In genomic region chr1:43592974-43593683, GRCh38 we compare ENCODE assay signal across 23 cellular contexts. TPM values are rescaled to one million over a fixed set of nuclear protein-coding genes. Genes with fewer than 3 reads are reported as not detected.
DNase-seq lines count a peak whose midpoint lies in the region; ATAC-seq, FAIRE-seq and TF ChIP-seq lines count a peak whose summit lies in the region.
"Had no signal": no experiment of that assay in that cellular context is flagged by ENCODE, and none has a peak within 500 bp of the region (broad histone marks: within the 10 kb centered on the region; RNA-seq: fewer than 3 reads in every experiment).

No MANE protein-coding gene starts in this region.

- intact Hi-C loops in CD8-positive, alpha-beta T cell (cut with DNase I, micrococcal nuclease), result no loop called here

- H3K36me3 Mint-ChIP-seq in astrocyte (ENCODE audit: low read depth, unreplicated experiment) (peaks cover 16% of the 10 kb centered on the region), glutamatergic neuron (ENCODE audit: unreplicated experiment) (peaks cover 5% of the 10 kb centered on the region), T-cell (no peaks in the 10 kb centered on the region)
- no peaks in the 10 kb centered on the region for H3K36me3 Mint-ChIP-seq in CD8-positive, alpha-beta T cell
- no peaks in the 10 kb centered on the region for H3K36me3 Mint-ChIP-seq in activated naive CD8-positive, alpha-beta T cell treated with anti-CD3 and anti-CD28 coated beads, Interleukin-2, amount 50 U/mL, for 24 hours (ENCODE audit: low read depth)
- H3K36me3 Mint-ChIP-seq: CD4-positive, CD25-positive, alpha-beta regulatory T cell; IgD-negative memory B cell had no signal

- CTCF ChIA-PET in T-cell (lab: Charles Lee), result no interaction called here
- CTCF ChIA-PET in CD8-positive, alpha-beta T cell (lab: Charles Lee), result no interaction called here

- H4K91ac ChIP-seq in neuronal stem cell (ENCODE audit: low read depth, low read length, poor library complexity), result no peak overlapping the region

- H3K9me2 ChIP-seq in MM.1S (replicated peaks; ENCODE audit: insufficient read depth, low read length), result no peaks in the 10 kb centered on the region

- no peak overlapping the region for H2BK15ac ChIP-seq in neuronal stem cell (ENCODE audit: low read length)

- H2BK5ac ChIP-seq in neuronal stem cell (ENCODE audit: low read length), result peak overlapping the region; percentile 15

- TF ChIP-seq CTCF in MM.1S (IDR thresholded peaks at IDR 0.05; ENCODE audit: low read length) (no peak), astrocyte (IDR thresholded peaks at IDR 0.05; ENCODE audit: insufficient read depth, low read depth, low read length) (no peak), glutamatergic neuron (IDR thresholded peaks at IDR 0.05; ENCODE audit: partially characterized antibody, unreplicated experiment) (no peak)
- TF ChIP-seq CTCF in CD8-positive, alpha-beta T cell (IDR thresholded peaks at IDR 0.05), result no peak

- H3K36me3 ChIP-seq in MM.1S (replicated peaks; ENCODE audit: insufficient read depth, low read length) (no peaks in the 10 kb centered on the region), astrocyte (ENCODE audit: insufficient read depth, low read length) (peaks cover 3% of the 10 kb centered on the region), neuronal stem cell (replicated peaks in 1 of 2; ENCODE audit: control insufficient read depth in 2 of 2, insufficient read depth in 2 of 2, low read length in 2 of 2) (peaks cover 62 to 77% of the 10 kb centered on the region in 2 donors)
- H3K36me3 ChIP-seq in CD8-positive, alpha-beta T cell (ENCODE audit: insufficient read depth, low read length), result no peaks in the 10 kb centered on the region
- H3K36me3 ChIP-seq: BE2C had no signal

- no peak overlapping the region for H3K9ac ChIP-seq in MM.1S (ENCODE audit: low read length)
- no peak overlapping the region for H3K9ac ChIP-seq in astrocyte (ENCODE audit: low read length)
- peak overlapping the region; percentile 17 for H3K9ac ChIP-seq in neuronal stem cell (ENCODE audit: low read depth, low read length, poor library complexity)
- H3K9ac ChIP-seq: GM23248 had no signal

- no peak overlapping the region for H3K18ac ChIP-seq in neuronal stem cell (ENCODE audit: low read length)

- H3K4me1 Mint-ChIP-seq in astrocyte (ENCODE audit: low read depth, unreplicated experiment), result no peaks in the 10 kb centered on the region
- peaks cover 12% of the 10 kb centered on the region for H3K4me1 Mint-ChIP-seq in glutamatergic neuron (ENCODE audit: low read depth, unreplicated experiment)
- H3K4me1 Mint-ChIP-seq in T-cell, result no peaks in the 10 kb centered on the region
- no peaks in the 10 kb centered on the region for H3K4me1 Mint-ChIP-seq in CD8-positive, alpha-beta T cell (ENCODE audit: low read depth)
- H3K4me1 Mint-ChIP-seq in activated naive CD8-positive, alpha-beta T cell treated with anti-CD3 and anti-CD28 coated beads, Interleukin-2, amount 50 U/mL, for 24 hours, result no peaks in the 10 kb centered on the region
- H3K4me1 Mint-ChIP-seq: CD4-positive, CD25-positive, alpha-beta regulatory T cell had no signal

- H3K4me3 Mint-ChIP-seq in astrocyte (ENCODE audit: unreplicated experiment), result no peak overlapping the region
- H3K4me3 Mint-ChIP-seq in glutamatergic neuron (ENCODE audit: unreplicated experiment), result no peak overlapping the region
- H3K4me3 Mint-ChIP-seq in T-cell, result no peak overlapping the region
- no peak overlapping the region for H3K4me3 Mint-ChIP-seq in CD8-positive, alpha-beta T cell
- H3K4me3 Mint-ChIP-seq in activated naive CD8-positive, alpha-beta T cell treated with anti-CD3 and anti-CD28 coated beads, Interleukin-2, amount 50 U/mL, for 24 hours, result no peak overlapping the region
- H3K4me3 Mint-ChIP-seq: CD4-positive, CD25-positive, alpha-beta regulatory T cell; IgD-negative memory B cell had no signal

- WGBS in neuronal stem cell (ENCODE audit: extremely low coverage in 2 of 2, insufficient read length in 2 of 2, insufficient replicate concordance in 1 of 2), 2 donors, result no CpG with 5 or more reads among the region's 16 CpGs

- no peaks in the 10 kb centered on the region for H3K4me1 ChIP-seq in MM.1S (ENCODE audit: low read length)
- no peaks in the 10 kb centered on the region for H3K4me1 ChIP-seq in astrocyte (ENCODE audit: insufficient read depth, low read length)
- H3K4me1 ChIP-seq in neuronal stem cell (ENCODE audit: control insufficient read depth in 2 of 2, insufficient read depth in 1 of 2, low read depth in 1 of 2, low read length in 2 of 2), result no peaks in the 10 kb centered on the region
- no peaks in the 10 kb centered on the region for H3K4me1 ChIP-seq in CD8-positive, alpha-beta T cell (ENCODE audit: insufficient read depth, low read length)
- H3K4me1 ChIP-seq: BE2C, Caco-2 had no signal

- H2AFZ ChIP-seq in MM.1S (ENCODE audit: low read length) (peak overlapping the region; percentile 39; the same call in 1 of the 2 replicates), astrocyte (ENCODE audit: low read depth, low read length) (no peak overlapping the region), neuronal stem cell (ENCODE audit: low read length) (no peak overlapping the region)
- H2AFZ ChIP-seq: GM23248 had no signal

- no peak for DNase-seq in MM.1S
- no peak for DNase-seq in astrocyte (ENCODE audit: low read depth)
- DNase-seq in glutamatergic neuron, result no peak
- DNase-seq in neuronal stem cell (ENCODE audit: low spot score), result no peak
- DNase-seq in T-cell, result no peak
- no peak for DNase-seq in CD8-positive, alpha-beta T cell
- no peak for DNase-seq in activated naive CD8-positive, alpha-beta T cell treated with anti-CD3 and anti-CD28 coated beads, Interleukin-2, amount 50 U/mL, for 24 hours
- no peak for DNase-seq in activated CD4-positive, alpha-beta T cell treated with anti-CD3 and anti-CD28 coated beads, Interleukin-2, amount 50 U/mL, for 1 hour
- DNase-seq: ACHN; BE2C; C1 segment of cervical spinal cord; Caco-2; CD4-positive, CD25-positive, alpha-beta regulatory T cell; GM23248; HCEC 1CT had no signal

- peak overlapping the region; percentile 66 for H3K23ac ChIP-seq in neuronal stem cell (ENCODE audit: low read depth, low read length, poor library complexity)

- H3K27me3 Mint-ChIP-seq in astrocyte (ENCODE audit: low read depth, unreplicated experiment) (no peaks in the 10 kb centered on the region), glutamatergic neuron (ENCODE audit: unreplicated experiment) (peaks cover 9% of the 10 kb centered on the region), T-cell (peaks cover 0 to 2% of the 10 kb centered on the region in 2 donors)
- H3K27me3 Mint-ChIP-seq in CD8-positive, alpha-beta T cell (ENCODE audit: low read depth), result no peaks in the 10 kb centered on the region
- H3K27me3 Mint-ChIP-seq in activated naive CD8-positive, alpha-beta T cell treated with anti-CD3 and anti-CD28 coated beads, Interleukin-2, amount 50 U/mL, for 24 hours, result no peaks in the 10 kb centered on the region

- H3K79me1 ChIP-seq in neuronal stem cell (ENCODE audit: low read depth, low read length), result peaks cover 11% of the 10 kb centered on the region

- no peak overlapping the region for H2BK120ac ChIP-seq in neuronal stem cell (ENCODE audit: low read depth, low read length)

- no peak for ATAC-seq in T-cell (replicated peaks in 1 of 4)
- no peak for ATAC-seq in CD8-positive, alpha-beta T cell
- no peak for ATAC-seq in activated naive CD8-positive, alpha-beta T cell treated with anti-CD3 and anti-CD28 coated beads, Interleukin-2, amount 50 U/mL, for 24 hours

- H3K27ac ChIP-seq in MM.1S (ENCODE audit: low read length) (no peak overlapping the region), astrocyte (ENCODE audit: low read depth, low read length) (no peak overlapping the region), neuronal stem cell (replicated peaks; ENCODE audit: low read length) (no peak overlapping the region)
- H3K27ac ChIP-seq in CD8-positive, alpha-beta T cell (ENCODE audit: low read depth, low read length), result no peak overlapping the region
- H3K27ac ChIP-seq: GM23248, HL-60 had no signal

- H2AK5ac ChIP-seq in neuronal stem cell (ENCODE audit: low read depth, low read length), result no peak overlapping the region

- H3K27me3 ChIP-seq in MM.1S (replicated peaks; ENCODE audit: insufficient read depth, low read length) (no peaks in the 10 kb centered on the region), astrocyte (ENCODE audit: insufficient read depth, low read length) (no peaks in the 10 kb centered on the region), neuronal stem cell (ENCODE audit: control insufficient read depth in 3 of 3, insufficient read depth in 3 of 3, low read depth in 1 of 3, low read length in 3 of 3) (no peaks in the 10 kb centered on the region)
- H3K27me3 ChIP-seq in CD8-positive, alpha-beta T cell (ENCODE audit: insufficient read depth, low read length), result no peaks in the 10 kb centered on the region
- H3K27me3 ChIP-seq: BE2C had no signal

- H3K9me3 ChIP-seq in MM.1S (replicated peaks; ENCODE audit: insufficient read depth, low read length) (no peaks in the 10 kb centered on the region), astrocyte (ENCODE audit: insufficient read depth, low read depth, low read length) (no peaks in the 10 kb centered on the region), neuronal stem cell (replicated peaks in 1 of 2; ENCODE audit: control insufficient read depth in 2 of 2, insufficient read depth in 1 of 2, low read depth in 1 of 2, low read length in 2 of 2) (no peaks in the 10 kb centered on the region)
- H3K9me3 ChIP-seq in CD8-positive, alpha-beta T cell (ENCODE audit: low read length), result no peaks in the 10 kb centered on the region
- H3K9me3 ChIP-seq: BE2C, Caco-2 had no signal

- H4K8ac ChIP-seq in neuronal stem cell (ENCODE audit: low read depth, low read length), result no peak overlapping the region

- H3K79me2 ChIP-seq in MM.1S (ENCODE audit: low read length) (no peaks in the 10 kb centered on the region), astrocyte (ENCODE audit: insufficient read depth, low read length) (no peaks in the 10 kb centered on the region)

- no peak overlapping the region for H3K4me2 ChIP-seq in MM.1S (ENCODE audit: low read depth, low read length)
- no peak overlapping the region for H3K4me2 ChIP-seq in astrocyte (ENCODE audit: low read length)
- no peak overlapping the region for H3K4me2 ChIP-seq in neuronal stem cell (ENCODE audit: insufficient read depth, low read length, poor library complexity, severe bottlenecking)

- H3K27ac Mint-ChIP-seq in astrocyte (ENCODE audit: unreplicated experiment) (peak overlapping the region; percentile 68), glutamatergic neuron (ENCODE audit: unreplicated experiment) (peak overlapping the region; percentile 59), T-cell (no peak overlapping the region)
- no peak overlapping the region for H3K27ac Mint-ChIP-seq in CD8-positive, alpha-beta T cell
- no peak overlapping the region for H3K27ac Mint-ChIP-seq in activated naive CD8-positive, alpha-beta T cell treated with anti-CD3 and anti-CD28 coated beads, Interleukin-2, amount 50 U/mL, for 24 hours
- H3K27ac Mint-ChIP-seq: CD4-positive, CD25-positive, alpha-beta regulatory T cell; IgD-negative memory B cell had no signal

- H4K20me1 ChIP-seq in MM.1S (ENCODE audit: insufficient read depth, low read length), result no peaks in the 10 kb centered on the region
- peaks cover 11% of the 10 kb centered on the region for H4K20me1 ChIP-seq in astrocyte (ENCODE audit: insufficient read depth, low read length)

- no peaks in the 10 kb centered on the region for H3K9me3 Mint-ChIP-seq in astrocyte (ENCODE audit: unreplicated experiment)
- peaks cover 18% of the 10 kb centered on the region for H3K9me3 Mint-ChIP-seq in glutamatergic neuron (ENCODE audit: unreplicated experiment)
- no peaks in the 10 kb centered on the region for H3K9me3 Mint-ChIP-seq in T-cell
- H3K9me3 Mint-ChIP-seq in CD8-positive, alpha-beta T cell, result no peaks in the 10 kb centered on the region
- H3K9me3 Mint-ChIP-seq in activated naive CD8-positive, alpha-beta T cell treated with anti-CD3 and anti-CD28 coated beads, Interleukin-2, amount 50 U/mL, for 24 hours, result no peaks in the 10 kb centered on the region
- H3K9me3 Mint-ChIP-seq: CD4-positive, CD25-positive, alpha-beta regulatory T cell; IgD-negative memory B cell had no signal

- no peaks in the 10 kb centered on the region for H3F3A ChIP-seq in MM.1S (ENCODE audit: insufficient read depth, low read length)

- FAIRE-seq in astrocyte (lab: Jason Lieb, UNC), result no peak
- FAIRE-seq: A204.1, D721Med, G401.6, GM12892, GM18507, H54 had no signal

- no peak overlapping the region for H3K4me3 ChIP-seq in MM.1S (ENCODE audit: low read length)
- no peak overlapping the region for H3K4me3 ChIP-seq in astrocyte (ENCODE audit: insufficient read depth, low read depth, low read length)
- H3K4me3 ChIP-seq in neuronal stem cell (ENCODE audit: low read length in 2 of 2), result no peak overlapping the region
- no peak overlapping the region for H3K4me3 ChIP-seq in CD8-positive, alpha-beta T cell (ENCODE audit: low read depth, low read length)
- H3K4me3 ChIP-seq: GM23248 had no signal

- peak overlapping the region; percentile 85 for H3K14ac ChIP-seq in neuronal stem cell (ENCODE audit: low read length)

- POLR2A ChIA-PET in T-cell (lab: Charles Lee), result no interaction called here
- POLR2A ChIA-PET in CD8-positive, alpha-beta T cell (lab: Charles Lee), result no interaction called here

- no peak overlapping the region for H2BK12ac ChIP-seq in neuronal stem cell (ENCODE audit: low read length)

- no peak overlapping the region for H3K4ac ChIP-seq in neuronal stem cell (ENCODE audit: low read length)

RNA-seq across cellular contexts. Expression of gene KDM4A, which starts 56.8 kb away (rescaled TPM):
- total RNA-seq in astrocyte (93.5 and 97.5 TPM in 2 replicates), glutamatergic neuron (ENCODE audit: unreplicated experiment) (112 TPM), T-cell (10 to 100 TPM; 33.3 to 45.6 (median 38.0) TPM)
- polyA plus RNA-seq in neuronal stem cell (2013, experiment 1 of 2), result 24.5 TPM
- 25.1 TPM for polyA plus RNA-seq in neuronal stem cell (2013, experiment 2 of 2)
- 10 to 100 TPM; 20.0 to 22.5 TPM for total RNA-seq in CD8-positive, alpha-beta T cell

Comparison
In these comparisons a context has a peak if more than half of its experiments do, and no peak if none do; other contexts are left out.
1. H3K27ac Mint-ChIP-seq: peak in astrocyte (single experiment) and glutamatergic neuron (single experiment); none in T-cell (0 of 2), CD8-positive, alpha-beta T cell (single experiment) and activated naive CD8-positive, alpha-beta T cell treated with anti-CD3 and anti-CD28 coated beads, Interleukin-2, amount 50 U/mL, for 24 hours (single experiment).